25 cellular contexts compared by ENCODE assay signal in the genomic region with DNA sequence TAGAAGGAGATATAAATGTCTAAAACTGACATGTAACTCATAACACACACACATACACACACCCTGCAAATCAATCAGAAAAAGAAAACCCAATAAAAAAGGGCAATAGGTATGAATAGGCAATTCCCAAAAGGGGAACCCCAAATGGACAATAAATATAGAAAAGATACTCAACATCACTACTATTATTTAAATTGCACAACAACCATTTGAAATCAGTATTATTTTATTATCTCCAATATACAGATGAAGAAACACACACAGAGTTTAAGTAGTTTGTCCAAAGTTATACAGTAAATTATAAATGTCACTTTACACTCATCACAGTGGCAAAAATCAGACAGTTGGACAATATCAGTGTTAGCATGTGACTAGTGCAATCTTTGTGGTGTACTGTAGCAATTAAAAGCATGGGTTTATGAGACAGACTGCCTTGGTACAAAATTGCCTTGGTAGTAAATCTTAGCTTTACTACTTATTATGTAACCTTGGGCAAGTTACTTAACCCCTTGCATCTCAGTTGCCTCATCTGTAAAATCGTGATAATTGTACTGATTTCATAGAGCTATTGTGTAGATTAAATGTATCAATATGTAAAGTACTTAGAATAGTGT.
"Had no signal": no experiment of that assay in that cellular context is flagged by ENCODE, and none has a peak within 500 bp of the region (broad histone marks: within the 10 kb centered on the region; RNA-seq: fewer than 3 reads in every experiment).

No MANE protein-coding gene starts in this region.

- H3K9me3 Mint-ChIP-seq: activated CD4-positive, alpha-beta memory T cell treated with anti-CD3 and anti-CD28 coated beads, Interleukin-2, amount 10 ng/mL, durations not matched to agents 7 days and 5 days; activated naive CD4-positive, alpha-beta T cell treated with anti-CD3 and anti-CD28 coated beads, Interleukin-2, amount 50 U/mL, for 24 hours; activated T-cell treated with anti-CD3 and anti-CD28 coated beads, Interleukin-2, amount 50 U/mL, for 72 hours; activated T-helper 2 cell treated with anti-CD3 and anti-CD28 coated beads, Interferon-gamma antibody, Interleukin-2, Interleukin-4, amounts not matched to agents 10 μg/mL and 5 μg/mL and 100 μg/mL, durations not matched to agents 14 hours and 24 hours and 36 hours had no signal

- H3K4me2 ChIP-seq: SK-N-SH had no signal

- H3K27ac Mint-ChIP-seq: activated CD4-positive, alpha-beta memory T cell treated with anti-CD3 and anti-CD28 coated beads, Interleukin-2, amount 10 ng/mL, durations not matched to agents 7 days and 5 days; activated CD4-positive, alpha-beta T cell treated with anti-CD3 and anti-CD28 coated beads for 36 hours; activated naive CD4-positive, alpha-beta T cell treated with anti-CD3 and anti-CD28 coated beads, Interleukin-2, amount 50 U/mL, for 24 hours; activated T-cell treated with anti-CD3 and anti-CD28 coated beads, Interleukin-2, amount 50 U/mL, for 72 hours; activated T-helper 2 cell treated with anti-CD3 and anti-CD28 coated beads, Interferon-gamma antibody, Interleukin-2, Interleukin-4, amounts not matched to agents 10 μg/mL and 5 μg/mL and 100 μg/mL, durations not matched to agents 14 hours and 24 hours and 36 hours had no signal

- H3K27ac ChIP-seq: breast epithelium, SJCRH30, WERI-Rb-1 had no signal

- H3K9me3 ChIP-seq: breast epithelium, SK-N-SH had no signal

- DNase-seq: activated CD4-positive, alpha-beta memory T cell treated with anti-CD3 and anti-CD28 coated beads, Interleukin-2, amount 10 ng/mL, durations not matched to agents 7 days and 5 days; activated CD4-positive, alpha-beta T cell treated with anti-CD3 and anti-CD28 coated beads for 36 hours; activated CD4-positive, alpha-beta T cell treated with anti-CD3 and anti-CD28 coated beads, Interleukin-2, amount 50 U/mL, for 1 hour; activated naive CD4-positive, alpha-beta T cell; activated T-cell treated with anti-CD3 and anti-CD28 coated beads, Interleukin-2, amount 50 U/mL, for 72 hours; aorta; caudate nucleus; Kasumi-1; KBM-7; NCI-H1105 treated with DMSO at 0.1 percent for 48 hours; NCI-H1436 treated with DMSO at 0.1 percent for 48 hours; NCI-H187 treated with DMSO at 0.1 percent for 48 hours; NCI-H2081 treated with DMSO at 0.1 percent for 48 hours; NCI-H446; NCI-H524; Right ventricle myocardium superior; RPMI8226; SJCRH30; SK-N-SH; T-helper 1 cell; WERI-Rb-1 had no signal

- H3K4me3 Mint-ChIP-seq: activated CD4-positive, alpha-beta memory T cell treated with anti-CD3 and anti-CD28 coated beads, Interleukin-2, amount 10 ng/mL, durations not matched to agents 7 days and 5 days; activated CD4-positive, alpha-beta T cell treated with anti-CD3 and anti-CD28 coated beads for 36 hours; activated naive CD4-positive, alpha-beta T cell treated with anti-CD3 and anti-CD28 coated beads, Interleukin-2, amount 50 U/mL, for 24 hours; activated T-cell treated with anti-CD3 and anti-CD28 coated beads, Interleukin-2, amount 50 U/mL, for 72 hours had no signal

- ATAC-seq: activated CD4-positive, alpha-beta T cell treated with anti-CD3 and anti-CD28 coated beads for 36 hours; activated T-cell treated with anti-CD3 and anti-CD28 coated beads, Interleukin-2, amount 50 U/mL, for 72 hours; Panc1 had no signal

- H3K36me3 Mint-ChIP-seq: activated naive CD4-positive, alpha-beta T cell treated with anti-CD3 and anti-CD28 coated beads, Interleukin-2, amount 50 U/mL, for 24 hours had no signal

- H3K4me3 ChIP-seq: breast epithelium, SJCRH30 had no signal
